ENCODE assay signal across 15 cellular contexts in the genomic region with DNA sequence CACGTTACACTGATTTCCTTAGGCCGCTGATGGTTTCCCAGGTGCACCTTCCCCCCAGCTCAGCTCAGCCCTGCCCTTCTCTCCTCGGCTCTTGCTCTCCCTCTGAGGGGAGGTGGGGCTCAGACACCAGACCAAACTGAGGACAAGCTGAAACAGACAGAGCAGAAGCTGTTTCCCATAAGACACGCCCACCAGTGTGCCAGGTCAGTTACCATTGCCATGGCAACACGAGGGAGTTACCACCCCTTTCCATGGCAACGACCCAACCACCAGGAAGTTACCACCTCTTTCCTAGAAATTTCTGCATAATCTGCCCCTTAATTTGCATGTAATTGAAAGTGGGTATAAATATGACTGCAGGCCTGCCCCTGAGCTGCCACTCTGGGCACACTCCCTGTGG.
DNase-seq lines count a peak whose midpoint lies in the region; ATAC-seq and TF ChIP-seq lines count a peak whose summit lies in the region.
"Had no signal": no experiment of that assay in that cellular context is flagged by ENCODE, and none has a peak within 500 bp of the region (broad histone marks: within the 10 kb centered on the region; RNA-seq: fewer than 3 reads in every experiment).

No MANE protein-coding gene starts in this region.

- TF ChIP-seq CTCF in MCF 10A (IDR thresholded peaks at IDR 0.05; ENCODE audit: unreplicated experiment) (no peak), breast epithelium (IDR thresholded peaks at IDR 0.05) (no peak), WTC11 (IDR thresholded peaks at IDR 0.05) (no peak), type B pancreatic cell (conservative IDR thresholded peaks at IDR 0.05) (no peak)

- POLR2A ChIA-PET in MCF 10A (lab: Yijun Ruan, JAX) = no interaction called here
- POLR2A ChIA-PET in WTC11 (lab: Charles Lee) = no interaction called here

- no peak overlapping the region for H3K27ac ChIP-seq in breast epithelium
- H3K27ac ChIP-seq: C4-2B, epithelial cell of prostate, right atrium auricular region, RWPE1 had no signal

- H3K27me3 Mint-ChIP-seq in MCF 10A (ENCODE audit: insufficient read depth, unreplicated experiment) = no peaks in the 10 kb centered on the region
- H3K27me3 Mint-ChIP-seq in WTC11 (ENCODE audit: low read depth) = peaks cover 8% of the 10 kb centered on the region
- peaks cover 24% of the 10 kb centered on the region for H3K27me3 Mint-ChIP-seq in type B pancreatic cell
- H3K27me3 Mint-ChIP-seq in activated naive CD4-positive, alpha-beta T cell treated with anti-CD3 and anti-CD28 coated beads for 36 hours (ENCODE audit: low read depth) = peaks cover 24% of the 10 kb centered on the region

- H3K9me3 ChIP-seq in breast epithelium = no peaks in the 10 kb centered on the region
- H3K9me3 ChIP-seq: right atrium auricular region had no signal

- H3K4me3 Mint-ChIP-seq in MCF 10A (ENCODE audit: unreplicated experiment) (no peak overlapping the region), WTC11 (no peak overlapping the region), type B pancreatic cell (peak overlapping the region; percentile 21)
- H3K4me3 Mint-ChIP-seq in activated naive CD4-positive, alpha-beta T cell treated with anti-CD3 and anti-CD28 coated beads for 36 hours = no peak overlapping the region
- H3K4me3 Mint-ChIP-seq: activated T-helper 17 cell treated with anti-CD3 and anti-CD28 coated beads, Interleukin-2, amount 50 U/mL, for 72 hours had no signal

- H3K36me3 ChIP-seq in breast epithelium = no peaks in the 10 kb centered on the region
- H3K36me3 ChIP-seq: right atrium auricular region had no signal

- H3K4me3 ChIP-seq in breast epithelium = no peak overlapping the region
- H3K4me3 ChIP-seq: right atrium auricular region had no signal

- H3K9me3 Mint-ChIP-seq in MCF 10A (ENCODE audit: unreplicated experiment) = no peaks in the 10 kb centered on the region
- H3K9me3 Mint-ChIP-seq in WTC11 = peaks cover 17% of the 10 kb centered on the region
- no peaks in the 10 kb centered on the region for H3K9me3 Mint-ChIP-seq in type B pancreatic cell
- no peaks in the 10 kb centered on the region for H3K9me3 Mint-ChIP-seq in activated naive CD4-positive, alpha-beta T cell treated with anti-CD3 and anti-CD28 coated beads for 36 hours
- H3K9me3 Mint-ChIP-seq: activated T-helper 17 cell treated with anti-CD3 and anti-CD28 coated beads, Interleukin-2, amount 50 U/mL, for 72 hours had no signal

- no peaks in the 10 kb centered on the region for H3K4me1 ChIP-seq in breast epithelium
- H3K4me1 ChIP-seq: right atrium auricular region had no signal

- no peaks in the 10 kb centered on the region for H3K27me3 ChIP-seq in breast epithelium
- H3K27me3 ChIP-seq: right atrium auricular region had no signal

- DNase-seq in MCF 10A (ENCODE audit: unreplicated experiment) (peak; percentile 20), breast epithelium (ENCODE audit: low spot score in 2 of 2) (no peak), NCI-H1048 (lab: John Stamatoyannopoulos, UW) (peak; percentile 95), WTC11 (ENCODE audit: low spot score) (peak; percentile 41), type B pancreatic cell (ENCODE audit: extremely low spot score, unreplicated experiment) (no peak), COLO668 (lab: John Stamatoyannopoulos, UW; ENCODE audit: unreplicated experiment) (no peak)
- DNase-seq in activated naive CD4-positive, alpha-beta T cell treated with anti-CD3 and anti-CD28 coated beads for 36 hours = no peak
- DNase-seq: trophoblast cell had no signal

- BruUV-seq in MCF 10A (replicated peaks; lab: Mats Ljungman, UMichigan) = no TSS peak

- no peak for TF ChIP-seq POLR2A in breast epithelium (IDR thresholded peaks at IDR 0.05)

- intact Hi-C loops in MCF 10A (cut with micrococcal nuclease) (no loop called here), breast epithelium (cut with DNase I; ENCODE audit: low total_unique reads) (no loop called here)
- intact Hi-C loops in activated naive CD4-positive, alpha-beta T cell treated with anti-CD3 and anti-CD28 coated beads for 36 hours (cut with micrococcal nuclease) = no loop called here

- H3K36me3 Mint-ChIP-seq in MCF 10A (ENCODE audit: insufficient read depth, unreplicated experiment) = peaks cover 6% of the 10 kb centered on the region
- no peaks in the 10 kb centered on the region for H3K36me3 Mint-ChIP-seq in WTC11
- H3K36me3 Mint-ChIP-seq in type B pancreatic cell = no peaks in the 10 kb centered on the region
- H3K36me3 Mint-ChIP-seq in activated naive CD4-positive, alpha-beta T cell treated with anti-CD3 and anti-CD28 coated beads for 36 hours (ENCODE audit: low read depth) = no peaks in the 10 kb centered on the region

- H3K27ac Mint-ChIP-seq in MCF 10A (ENCODE audit: low read depth, unreplicated experiment) = no peak overlapping the region
- no peak overlapping the region for H3K27ac Mint-ChIP-seq in WTC11
- H3K27ac Mint-ChIP-seq in type B pancreatic cell = no peak overlapping the region
- no peak overlapping the region for H3K27ac Mint-ChIP-seq in activated naive CD4-positive, alpha-beta T cell treated with anti-CD3 and anti-CD28 coated beads for 36 hours
- H3K27ac Mint-ChIP-seq: activated T-helper 17 cell treated with anti-CD3 and anti-CD28 coated beads, Interleukin-2, amount 50 U/mL, for 72 hours had no signal

- ATAC-seq in WTC11 (peak; percentile 70), HG03135 (IDR thresholded peaks at IDR 0.05; ENCODE audit: unreplicated experiment) (no peak)
- ATAC-seq: activated CD4-positive, CD25-positive, alpha-beta regulatory T cell treated with anti-CD3 and anti-CD28 coated beads, Interleukin-2, amount 50 U/mL, for 24 hours; activated T-helper 17 cell treated with anti-CD3 and anti-CD28 coated beads, Interleukin-2, amount 50 U/mL, for 72 hours had no signal

- H3K4me1 Mint-ChIP-seq in MCF 10A (ENCODE audit: insufficient read depth, unreplicated experiment) (peaks cover 11% of the 10 kb centered on the region), WTC11 (peaks cover 22% of the 10 kb centered on the region), type B pancreatic cell (ENCODE audit: unreplicated experiment) (peaks cover 44% of the 10 kb centered on the region)
- H3K4me1 Mint-ChIP-seq in activated naive CD4-positive, alpha-beta T cell treated with anti-CD3 and anti-CD28 coated beads for 36 hours (ENCODE audit: low read depth) = peaks cover 2% of the 10 kb centered on the region
- H3K4me1 Mint-ChIP-seq: activated T-helper 17 cell treated with anti-CD3 and anti-CD28 coated beads, Interleukin-2, amount 50 U/mL, for 72 hours had no signal

- CTCF ChIA-PET in MCF 10A (lab: Yijun Ruan, JAX) = no interaction called here
- CTCF ChIA-PET in WTC11 (lab: Charles Lee) = interaction anchor here (0.7 kb wide), 1 partner anchor 708 kb away, joined by 3 read pairs; no protein-coding TSS in a partner anchor
- CTCF ChIA-PET in activated naive CD4-positive, alpha-beta T cell treated with anti-CD3 and anti-CD28 coated beads for 36 hours (lab: Charles Lee) = no interaction called here

TF ChIP-seq in WTC11, 78 proteins besides CTCF, POLR2A, EP300 and RAD21 (continues in another document):
- TF ChIP-seq ESRRA (CRISPR knock-in tag; IDR thresholded peaks at IDR 0.05; ENCODE audit: borderline replicate concordance) (no peak), NR2C2 (CRISPR knock-in tag; IDR thresholded peaks at IDR 0.05) (no peak)
- TF ChIP-seq, protein P1, sequence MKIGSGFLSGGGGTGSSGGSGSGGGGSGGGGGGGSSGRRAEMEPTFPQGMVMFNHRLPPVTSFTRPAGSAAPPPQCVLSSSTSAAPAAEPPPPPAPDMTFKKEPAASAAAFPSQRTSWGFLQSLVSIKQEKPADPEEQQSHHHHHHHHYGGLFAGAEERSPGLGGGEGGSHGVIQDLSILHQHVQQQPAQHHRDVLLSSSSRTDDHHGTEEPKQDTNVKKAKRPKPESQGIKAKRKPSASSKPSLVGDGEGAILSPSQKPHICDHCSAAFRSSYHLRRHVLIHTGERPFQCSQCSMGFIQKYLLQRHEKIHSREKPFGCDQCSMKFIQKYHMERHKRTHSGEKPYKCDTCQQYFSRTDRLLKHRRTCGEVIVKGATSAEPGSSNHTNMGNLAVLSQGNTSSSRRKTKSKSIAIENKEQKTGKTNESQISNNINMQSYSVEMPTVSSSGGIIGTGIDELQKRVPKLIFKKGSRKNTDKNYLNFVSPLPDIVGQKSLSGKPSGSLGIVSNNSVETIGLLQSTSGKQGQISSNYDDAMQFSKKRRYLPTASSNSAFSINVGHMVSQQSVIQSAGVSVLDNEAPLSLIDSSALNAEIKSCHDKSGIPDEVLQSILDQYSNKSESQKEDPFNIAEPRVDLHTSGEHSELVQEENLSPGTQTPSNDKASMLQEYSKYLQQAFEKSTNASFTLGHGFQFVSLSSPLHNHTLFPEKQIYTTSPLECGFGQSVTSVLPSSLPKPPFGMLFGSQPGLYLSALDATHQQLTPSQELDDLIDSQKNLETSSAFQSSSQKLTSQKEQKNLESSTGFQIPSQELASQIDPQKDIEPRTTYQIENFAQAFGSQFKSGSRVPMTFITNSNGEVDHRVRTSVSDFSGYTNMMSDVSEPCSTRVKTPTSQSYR (CRISPR knock-in tag; IDR thresholded peaks at IDR 0.05) = no peak
- TF ChIP-seq, protein P2, sequence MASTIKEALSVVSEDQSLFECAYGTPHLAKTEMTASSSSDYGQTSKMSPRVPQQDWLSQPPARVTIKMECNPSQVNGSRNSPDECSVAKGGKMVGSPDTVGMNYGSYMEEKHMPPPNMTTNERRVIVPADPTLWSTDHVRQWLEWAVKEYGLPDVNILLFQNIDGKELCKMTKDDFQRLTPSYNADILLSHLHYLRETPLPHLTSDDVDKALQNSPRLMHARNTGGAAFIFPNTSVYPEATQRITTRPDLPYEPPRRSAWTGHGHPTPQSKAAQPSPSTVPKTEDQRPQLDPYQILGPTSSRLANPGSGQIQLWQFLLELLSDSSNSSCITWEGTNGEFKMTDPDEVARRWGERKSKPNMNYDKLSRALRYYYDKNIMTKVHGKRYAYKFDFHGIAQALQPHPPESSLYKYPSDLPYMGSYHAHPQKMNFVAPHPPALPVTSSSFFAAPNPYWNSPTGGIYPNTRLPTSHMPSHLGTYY (CRISPR knock-in tag; IDR thresholded peaks at IDR 0.05) = no peak
- TF ChIP-seq, protein P3, sequence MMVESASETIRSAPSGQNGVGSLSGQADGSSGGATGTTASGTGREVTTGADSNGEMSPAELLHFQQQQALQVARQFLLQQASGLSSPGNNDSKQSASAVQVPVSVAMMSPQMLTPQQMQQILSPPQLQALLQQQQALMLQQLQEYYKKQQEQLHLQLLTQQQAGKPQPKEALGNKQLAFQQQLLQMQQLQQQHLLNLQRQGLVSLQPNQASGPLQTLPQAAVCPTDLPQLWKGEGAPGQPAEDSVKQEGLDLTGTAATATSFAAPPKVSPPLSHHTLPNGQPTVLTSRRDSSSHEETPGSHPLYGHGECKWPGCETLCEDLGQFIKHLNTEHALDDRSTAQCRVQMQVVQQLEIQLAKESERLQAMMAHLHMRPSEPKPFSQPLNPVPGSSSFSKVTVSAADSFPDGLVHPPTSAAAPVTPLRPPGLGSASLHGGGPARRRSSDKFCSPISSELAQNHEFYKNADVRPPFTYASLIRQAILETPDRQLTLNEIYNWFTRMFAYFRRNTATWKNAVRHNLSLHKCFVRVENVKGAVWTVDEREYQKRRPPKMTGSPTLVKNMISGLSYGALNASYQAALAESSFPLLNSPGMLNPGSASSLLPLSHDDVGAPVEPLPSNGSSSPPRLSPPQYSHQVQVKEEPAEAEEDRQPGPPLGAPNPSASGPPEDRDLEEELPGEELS (CRISPR knock-in tag; IDR thresholded peaks at IDR 0.05) = no peak

Comparison
In these comparisons a context has a peak if more than half of its experiments do, and no peak if none do; other contexts are left out.
1. DNase-seq: peak in MCF 10A (single experiment), NCI-H1048 (single experiment) and WTC11 (single experiment); none in breast epithelium (0 of 2), type B pancreatic cell (single experiment), activated naive CD4-positive, alpha-beta T cell treated with anti-CD3 and anti-CD28 coated beads for 36 hours (single experiment) and COLO668 (single experiment).